In genomic region chr12:123621101-123621500, GRCh38 we compare ENCODE assay signal across 23 cellular contexts. TPM values are rescaled to one million over a fixed set of nuclear protein-coding genes. Genes with fewer than 3 reads are reported as not detected.
DNase-seq lines count a peak whose midpoint lies in the region; ATAC-seq and FAIRE-seq lines count a peak whose summit lies in the region.
"Had no signal": no experiment of that assay in that cellular context is flagged by ENCODE, and none has a peak within 500 bp of the region (broad histone marks: within the 10 kb centered on the region; RNA-seq: fewer than 3 reads in every experiment).

No MANE protein-coding gene starts in this region.

- no peaks in the 10 kb centered on the region for H3K4me1 ChIP-seq in small intestine (ENCODE audit: control insufficient read depth in 2 of 2, insufficient read depth in 1 of 2, low read depth in 1 of 2, low read length in 1 of 2)
- H3K4me1 ChIP-seq: adrenal gland, left ventricle myocardium inferior had no signal

- peaks cover 28 to 36% of the 10 kb centered on the region in 2 donors for H3K36me3 ChIP-seq in small intestine (ENCODE audit: control insufficient read depth in 2 of 2, insufficient read depth in 2 of 2, low read length in 2 of 2)

- ATAC-seq in GM21576 (IDR thresholded peaks at IDR 0.05; ENCODE audit: unreplicated experiment) = no peak
- ATAC-seq: GM23338 had no signal

- H3K36me3 Mint-ChIP-seq in activated CD4-positive, alpha-beta memory T cell treated with anti-CD3 and anti-CD28 coated beads, Interleukin-2, amount 10 ng/mL, durations not matched to agents 7 days and 5 days (ENCODE audit: low read depth) = peaks cover 66% of the 10 kb centered on the region

- H3K4me3 Mint-ChIP-seq in activated CD4-positive, alpha-beta memory T cell treated with anti-CD3 and anti-CD28 coated beads, Interleukin-2, amount 10 ng/mL, durations not matched to agents 7 days and 5 days = no peak overlapping the region
- H3K4me3 Mint-ChIP-seq: CD4-positive, alpha-beta T cell; dendritic cell treated with granulocyte-macrophage colony-stimulating factor and Interleukin-4, amounts not matched to agents 40 ng/mL and 50 ng/mL, for 4 days; GM23338 had no signal

- peak overlapping the region; percentile 2 for H3K27ac Mint-ChIP-seq in activated CD4-positive, alpha-beta memory T cell treated with anti-CD3 and anti-CD28 coated beads, Interleukin-2, amount 10 ng/mL, durations not matched to agents 7 days and 5 days
- H3K27ac Mint-ChIP-seq: CD4-positive, alpha-beta T cell; dendritic cell treated with granulocyte-macrophage colony-stimulating factor and Interleukin-4, amounts not matched to agents 40 ng/mL and 50 ng/mL, for 4 days; GM23338 had no signal

- no peak for FAIRE-seq in small intestine (lab: Jason Lieb, UNC)
- FAIRE-seq: A204.1, GM18507, HTR-8/SVneo had no signal

- no peak overlapping the region for H3K4me3 ChIP-seq in small intestine (ENCODE audit: low read depth in 1 of 2, low read length in 2 of 2)
- H3K4me3 ChIP-seq: adrenal gland, GM23338, left ventricle myocardium inferior had no signal

- peaks cover 5% of the 10 kb centered on the region for H3K4me1 Mint-ChIP-seq in activated CD4-positive, alpha-beta memory T cell treated with anti-CD3 and anti-CD28 coated beads, Interleukin-2, amount 10 ng/mL, durations not matched to agents 7 days and 5 days
- H3K4me1 Mint-ChIP-seq: GM23338 had no signal

- WGBS in small intestine, 3 donors = 76 to 82% (median 81%) methylated on average over 8 of the region's 8 CpGs

- H3K27ac ChIP-seq in small intestine (ENCODE audit: low read depth in 1 of 2, low read length in 1 of 2) = no peak overlapping the region
- H3K27ac ChIP-seq: adrenal gland, left ventricle myocardium inferior had no signal

- no peaks in the 10 kb centered on the region for H3K9me3 ChIP-seq in small intestine (ENCODE audit: control insufficient read depth, low read depth)
- H3K9me3 ChIP-seq: adrenal gland, left ventricle myocardium inferior had no signal

- H3K27me3 Mint-ChIP-seq in activated CD4-positive, alpha-beta memory T cell treated with anti-CD3 and anti-CD28 coated beads, Interleukin-2, amount 10 ng/mL, durations not matched to agents 7 days and 5 days = no peaks in the 10 kb centered on the region
- H3K27me3 Mint-ChIP-seq: CD4-positive, alpha-beta T cell; dendritic cell treated with granulocyte-macrophage colony-stimulating factor and Interleukin-4, amounts not matched to agents 40 ng/mL and 50 ng/mL, for 4 days had no signal

- CTCF ChIA-PET in activated CD4-positive, alpha-beta memory T cell treated with anti-CD3 and anti-CD28 coated beads, Interleukin-2, amount 10 ng/mL, durations not matched to agents 7 days and 5 days (lab: Charles Lee) = interaction anchor here (0.9 kb wide), 1 partner anchor 39 kb away, joined by 3 read pairs; no protein-coding TSS in a partner anchor

- H3K9me3 Mint-ChIP-seq in activated CD4-positive, alpha-beta memory T cell treated with anti-CD3 and anti-CD28 coated beads, Interleukin-2, amount 10 ng/mL, durations not matched to agents 7 days and 5 days = no peaks in the 10 kb centered on the region
- H3K9me3 Mint-ChIP-seq: CD4-positive, alpha-beta T cell; dendritic cell treated with granulocyte-macrophage colony-stimulating factor and Interleukin-4, amounts not matched to agents 40 ng/mL and 50 ng/mL, for 4 days; GM23338 had no signal

- DNase-seq in NCI-H82 (lab: John Stamatoyannopoulos, UW) = peak; percentile 40
- no peak for DNase-seq in NCI-H82 treated with DMSO at 0.1 percent for 48 hours (lab: John Stamatoyannopoulos, UW; ENCODE audit: unreplicated experiment)
- DNase-seq in EH (ENCODE audit: low read depth) = peak; percentile 7
- DNase-seq in activated CD4-positive, alpha-beta memory T cell treated with anti-CD3 and anti-CD28 coated beads, Interleukin-2, amount 10 ng/mL, durations not matched to agents 7 days and 5 days = no peak
- DNase-seq in fibroblast of peridontal ligament (ENCODE audit: extremely low read depth) = peak; percentile 69
- DNase-seq in DMS79 (lab: John Stamatoyannopoulos, UW) = no peak
- no peak for DNase-seq in small intestine
- DNase-seq: activated CD4-positive, alpha-beta T cell treated with anti-CD3 and anti-CD28 coated beads, Interleukin-2, amount 50 U/mL, for 4 hours; adrenal gland; CD4-positive, alpha-beta T cell; DMS79 treated with DMSO at 0.1 percent for 48 hours; glutamatergic neuron; left ventricle myocardium inferior; NCI-H1105; NCI-H2081 treated with DMSO at 0.1 percent for 48 hours; NCI-H510A; SIG-M5 had no signal

- POLR2A ChIA-PET in activated CD4-positive, alpha-beta memory T cell treated with anti-CD3 and anti-CD28 coated beads, Interleukin-2, amount 10 ng/mL, durations not matched to agents 7 days and 5 days (lab: Charles Lee) = interaction anchor here (1.2 to 1.5 kb wide), 3 partner anchors 10 to 19 kb away, joined by 4 read pairs; partner anchors contain the start of gene DDX55

- no peaks in the 10 kb centered on the region for H3K27me3 ChIP-seq in small intestine (ENCODE audit: control insufficient read depth in 2 of 2, insufficient read depth in 2 of 2, low read length in 2 of 2)
- H3K27me3 ChIP-seq: adrenal gland had no signal

RNA-seq across cellular contexts. Expression of gene EIF2B1, which starts 12.4 kb away (rescaled TPM):
- 10 to 100 TPM; 55.9 to 57.0 TPM for total RNA-seq in activated CD4-positive, alpha-beta memory T cell treated with anti-CD3 and anti-CD28 coated beads, Interleukin-2, amount 10 ng/mL, durations not matched to agents 7 days and 5 days
- polyA plus RNA-seq in small intestine = 10 to 100 TPM; 28.4 to 32.2 (median 29.6) TPM

RNA-seq across cellular contexts. Expression of gene GTF2H3, which starts 12.5 kb away (rescaled TPM):
- total RNA-seq in activated CD4-positive, alpha-beta memory T cell treated with anti-CD3 and anti-CD28 coated beads, Interleukin-2, amount 10 ng/mL, durations not matched to agents 7 days and 5 days = 10 to 100 TPM; 36.6 to 40.3 TPM
- 10 to 100 TPM in 1 of 3 donors, 1 to 10 TPM in 2; 6.7 to 18.3 (median 7.3) TPM for polyA plus RNA-seq in small intestine

RNA-seq across cellular contexts. Expression of gene DDX55, which starts 19.2 kb away (rescaled TPM):
- 10 to 100 TPM; 26.8 to 26.9 TPM for total RNA-seq in activated CD4-positive, alpha-beta memory T cell treated with anti-CD3 and anti-CD28 coated beads, Interleukin-2, amount 10 ng/mL, durations not matched to agents 7 days and 5 days
- 10 to 100 TPM in 1 of 3 donors, 1 to 10 TPM in 2; 8.3 to 10.9 (median 8.9) TPM for polyA plus RNA-seq in small intestine

RNA-seq across cellular contexts. Expression of gene TMED2, which starts 36.7 kb away (rescaled TPM):
- 100 to 1,000 TPM; 166 to 167 TPM for total RNA-seq in activated CD4-positive, alpha-beta memory T cell treated with anti-CD3 and anti-CD28 coated beads, Interleukin-2, amount 10 ng/mL, durations not matched to agents 7 days and 5 days
- polyA plus RNA-seq in small intestine = 100 to 1,000 TPM in 1 of 3 donors, 10 to 100 TPM in 2; 37.1 to 190 (median 59.2) TPM

RNA-seq across cellular contexts. Expression of gene TCTN2, which starts 49.8 kb away (rescaled TPM):
- total RNA-seq in activated CD4-positive, alpha-beta memory T cell treated with anti-CD3 and anti-CD28 coated beads, Interleukin-2, amount 10 ng/mL, durations not matched to agents 7 days and 5 days = 1 to 10 TPM; 3.2 to 3.6 TPM
- polyA plus RNA-seq in small intestine = 1 to 10 TPM in 1 of 3 donors, under 1 TPM in 2; 0.22 to 3.1 (median 0.81) TPM

Comparison
In these comparisons a context has a peak if more than half of its experiments do, and no peak if none do; other contexts are left out.
1. DNase-seq: peak in NCI-H82 (single experiment), EH (single experiment) and fibroblast of peridontal ligament (single experiment); none in NCI-H82 treated with DMSO at 0.1 percent for 48 hours (single experiment), activated CD4-positive, alpha-beta memory T cell treated with anti-CD3 and anti-CD28 coated beads, Interleukin-2, amount 10 ng/mL, durations not matched to agents 7 days and 5 days (single experiment), DMS79 (single experiment) and small intestine (single experiment).